8 cellular contexts compared by ENCODE assay signal in genomic region chr3:127820871-127821853, GRCh38. TPM values are rescaled to one million over a fixed set of nuclear protein-coding genes. Genes with fewer than 3 reads are reported as not detected.
DNase-seq lines count a peak whose midpoint lies in the region; ATAC-seq, FAIRE-seq and TF ChIP-seq lines count a peak whose summit lies in the region.

No MANE protein-coding gene starts in this region.

- H3K36me3 ChIP-seq in upper lobe of right lung: no peaks in the 10 kb centered on the region

- intact Hi-C loops in upper lobe of right lung (cut with DNase I): loop anchor here (10.0 kb wide), 1 partner anchor 136 kb away; no protein-coding TSS in a partner anchor

- H3K4me3 ChIP-seq in upper lobe of right lung: peak overlapping the region; percentile 87

- no peaks in the 10 kb centered on the region for H3K9me3 ChIP-seq in upper lobe of right lung

- no peak for FAIRE-seq in urothelium cell line (lab: Jason Lieb, UNC)

- no peak for TF ChIP-seq CTCF in upper lobe of right lung (IDR thresholded peaks at IDR 0.05)

- H3K27ac ChIP-seq in angular gyrus (ENCODE audit: low read depth, low read length): peak overlapping the region; percentile 62
- H3K27ac ChIP-seq in upper lobe of right lung: peak overlapping the region; percentile 87

- H3K27me3 ChIP-seq in upper lobe of right lung: no peaks in the 10 kb centered on the region

- peaks cover 49% of the 10 kb centered on the region for H3K4me1 ChIP-seq in upper lobe of right lung

- peak; percentile 43 for DNase-seq in COR-L47 (lab: John Stamatoyannopoulos, UW)
- peak; percentile 40 for DNase-seq in left kidney (ENCODE audit: low read depth, low spot score)
- peak; percentile 72 for DNase-seq in upper lobe of right lung
- no peak for DNase-seq in effector CD4-positive, alpha-beta T cell
- no peak for DNase-seq in urothelium cell line (ENCODE audit: low spot score)

- ATAC-seq in HG03354 (IDR thresholded peaks at IDR 0.05; ENCODE audit: poor library complexity, severe bottlenecking, unreplicated experiment) (peak; percentile 29), upper lobe of right lung (no peak), HG02610 (IDR thresholded peaks at IDR 0.05; ENCODE audit: unreplicated experiment) (no peak)

RNA-seq across cellular contexts. Expression of gene MGLL, which starts 1.2 kb away (rescaled TPM):
- total RNA-seq in upper lobe of right lung: 194 TPM

Comparison
In these comparisons a context has a peak if more than half of its experiments do, and no peak if none do; other contexts are left out.
1. DNase-seq: peak in COR-L47 (single experiment), left kidney (single experiment) and upper lobe of right lung (single experiment); none in effector CD4-positive, alpha-beta T cell (single experiment) and urothelium cell line (single experiment).